Comparison of ENCODE assay signal across 1 cellular context in genomic region chr20:35636095-35636494, GRCh38.
TF ChIP-seq lines count a peak whose summit lies in the region.

No MANE protein-coding gene starts in this region.

TF ChIP-seq in HEK293, 187 proteins besides CTCF, POLR2A, EP300 and RAD21:
- TF ChIP-seq FEZF1 (tag by site-specific recombination; IDR thresholded peaks at IDR 0.05) (peak; percentile 20; the same call in 1 of the 2 replicates), GLIS1 (tag by site-specific recombination; IDR thresholded peaks at IDR 0.05) (no peak)
